Comparison of ENCODE assay signal across 24 cellular contexts in the genomic region with DNA sequence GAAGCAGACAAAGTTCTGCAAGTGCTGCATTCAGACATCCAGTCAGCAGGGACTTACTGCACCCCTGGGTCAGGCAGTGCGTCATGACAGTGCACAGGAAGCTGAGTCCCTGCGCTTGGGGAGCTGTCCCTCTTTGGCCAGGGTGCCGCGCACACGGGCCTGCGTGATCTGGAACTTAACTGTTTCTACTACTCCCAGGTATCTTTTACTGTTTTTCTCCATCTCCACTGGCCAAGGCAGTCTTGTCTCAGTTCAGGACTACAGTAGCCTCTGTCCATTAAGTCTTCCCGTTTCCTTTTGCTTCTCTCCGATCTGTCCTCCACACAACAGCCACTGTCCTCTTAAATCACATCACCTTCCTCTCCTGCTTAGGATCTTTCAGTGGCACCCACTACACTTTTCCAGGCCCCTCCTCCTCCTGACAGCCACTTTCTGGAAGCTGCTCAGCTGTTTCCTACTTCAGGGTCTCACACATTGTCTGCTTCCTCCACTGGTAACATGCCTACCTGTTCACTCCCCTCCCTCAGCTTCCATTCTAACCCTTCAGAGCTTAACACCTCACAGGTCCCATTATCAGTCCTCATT. TPM values are rescaled to one million over a fixed set of nuclear protein-coding genes. Genes with fewer than 3 reads are reported as not detected.
DNase-seq lines count a peak whose midpoint lies in the region; ATAC-seq and TF ChIP-seq lines count a peak whose summit lies in the region.
"Had no signal": no experiment of that assay in that cellular context is flagged by ENCODE, and none has a peak within 500 bp of the region (broad histone marks: within the 10 kb centered on the region; RNA-seq: fewer than 3 reads in every experiment).

No MANE protein-coding gene starts in this region.

- H3K4me1 Mint-ChIP-seq in Calu3 (ENCODE audit: low read depth, unreplicated experiment) (peaks cover 53% of the 10 kb centered on the region), nephron progenitor cell (peaks cover 23% of the 10 kb centered on the region)
- H3K4me1 Mint-ChIP-seq: activated CD4-positive, alpha-beta memory T cell treated with anti-CD3 and anti-CD28 coated beads, Interleukin-2, amount 10 ng/mL, durations not matched to agents 7 days and 5 days; activated naive CD4-positive, alpha-beta T cell treated with anti-CD3 and anti-CD28 coated beads, Interleukin-2, amount 10 ng/mL, durations not matched to agents 7 days and 5 days; immature natural killer cell; stimulated activated effector memory CD8-positive, alpha-beta T cell treated with anti-CD3 and anti-CD28 coated beads, Interleukin-12 subunit alpha, Interleukin-12 subunit beta, amount 100 ng/mL, for 72 hours had no signal

- in situ Hi-C loops in Panc1 (cut with HindIII; ENCODE audit: low pct_unique_long_range_greater_than_20kb, low sequenced_read_pairs), result no loop called here

- H3K27ac ChIP-seq in Panc1 (ENCODE audit: low read length), result peak overlapping the region; percentile 99
- H3K27ac ChIP-seq: colonic mucosa, pancreas, SJCRH30, thoracic aorta had no signal

- BruUV-seq in Calu3 (replicated peaks; lab: Mats Ljungman, UMichigan) (no TSS peak), Panc1 (replicated peaks; lab: Mats Ljungman, UMichigan) (no TSS peak)

- POLR2A ChIA-PET in Panc1 (lab: Charles Lee), result no interaction called here

- H3K27ac Mint-ChIP-seq in Calu3 (ENCODE audit: unreplicated experiment), result peak overlapping the region; percentile 35
- peak overlapping the region; percentile 6 for H3K27ac Mint-ChIP-seq in nephron progenitor cell
- H3K27ac Mint-ChIP-seq: activated CD4-positive, alpha-beta memory T cell treated with anti-CD3 and anti-CD28 coated beads, Interleukin-2, amount 10 ng/mL, durations not matched to agents 7 days and 5 days; activated naive CD4-positive, alpha-beta T cell treated with anti-CD3 and anti-CD28 coated beads, Interleukin-2, amount 10 ng/mL, durations not matched to agents 7 days and 5 days; CD4-positive, alpha-beta T cell; immature natural killer cell; stimulated activated effector memory CD8-positive, alpha-beta T cell treated with anti-CD3 and anti-CD28 coated beads, Interleukin-12 subunit alpha, Interleukin-12 subunit beta, amount 100 ng/mL, for 72 hours had no signal

- H3K9me3 Mint-ChIP-seq in Calu3 (ENCODE audit: low read depth, unreplicated experiment) (no peaks in the 10 kb centered on the region), nephron progenitor cell (no peaks in the 10 kb centered on the region)
- H3K9me3 Mint-ChIP-seq: activated CD4-positive, alpha-beta memory T cell treated with anti-CD3 and anti-CD28 coated beads, Interleukin-2, amount 10 ng/mL, durations not matched to agents 7 days and 5 days; activated naive CD4-positive, alpha-beta T cell treated with anti-CD3 and anti-CD28 coated beads, Interleukin-2, amount 10 ng/mL, durations not matched to agents 7 days and 5 days; activated T-cell treated with anti-CD3 and anti-CD28 coated beads, Interleukin-2, amount 50 U/mL, for 4 hours; CD4-positive, alpha-beta T cell; immature natural killer cell; naive B cell; stimulated activated effector memory CD8-positive, alpha-beta T cell treated with anti-CD3 and anti-CD28 coated beads, Interleukin-12 subunit alpha, Interleukin-12 subunit beta, amount 100 ng/mL, for 72 hours had no signal

- no peaks in the 10 kb centered on the region for H3K9me3 ChIP-seq in Panc1 (ENCODE audit: control insufficient read depth, insufficient read depth, low read depth, low read length)
- H3K9me3 ChIP-seq: colonic mucosa, pancreas, sigmoid colon, SJCRH30, thoracic aorta had no signal

- CTCF ChIA-PET in Calu3 (lab: Charles Lee) (no interaction called here), Panc1 (lab: Charles Lee) (no interaction called here)

- no peaks in the 10 kb centered on the region for H3K27me3 Mint-ChIP-seq in Calu3 (ENCODE audit: unreplicated experiment)
- H3K27me3 Mint-ChIP-seq in nephron progenitor cell (ENCODE audit: low read depth, poor library complexity), result no peaks in the 10 kb centered on the region
- H3K27me3 Mint-ChIP-seq: activated CD4-positive, alpha-beta memory T cell treated with anti-CD3 and anti-CD28 coated beads, Interleukin-2, amount 10 ng/mL, durations not matched to agents 7 days and 5 days; activated naive CD4-positive, alpha-beta T cell treated with anti-CD3 and anti-CD28 coated beads, Interleukin-2, amount 10 ng/mL, durations not matched to agents 7 days and 5 days; CD4-positive, alpha-beta T cell had no signal

- TF ChIP-seq CTCF in Calu3 (IDR thresholded peaks at IDR 0.05; ENCODE audit: unreplicated experiment), result no peak
- no peak for TF ChIP-seq CTCF in Panc1 (IDR thresholded peaks at IDR 0.05)
- no peak for TF ChIP-seq CTCF in epithelial cell of esophagus (IDR thresholded peaks at IDR 0.05; ENCODE audit: insufficient read depth, low read depth, low read length, missing control alignments)
- no peak for TF ChIP-seq CTCF in nephron progenitor cell (IDR thresholded peaks at IDR 0.05)

- intact Hi-C loops in Calu3 (cut with micrococcal nuclease; ENCODE audit: unreplicated experiment) (no loop called here), Panc1 (cut with micrococcal nuclease; ENCODE audit: unreplicated experiment) (no loop called here)

- H3K36me3 Mint-ChIP-seq in Calu3 (ENCODE audit: insufficient read depth, unreplicated experiment), result peaks cover 96% of the 10 kb centered on the region
- peaks cover 20% of the 10 kb centered on the region for H3K36me3 Mint-ChIP-seq in nephron progenitor cell (ENCODE audit: low read depth)
- H3K36me3 Mint-ChIP-seq: activated naive CD4-positive, alpha-beta T cell treated with anti-CD3 and anti-CD28 coated beads, Interleukin-2, amount 10 ng/mL, durations not matched to agents 7 days and 5 days; naive B cell had no signal

- no peak for DNase-seq in Calu3
- no peak for DNase-seq in Panc1 (ENCODE audit: low read depth, low spot score)
- DNase-seq in epithelial cell of esophagus (ENCODE audit: low read depth), result peak; percentile 37
- no peak for DNase-seq in nephron progenitor cell
- DNase-seq in activated naive CD4-positive, alpha-beta T cell treated with Interleukin-2 at 50 U/mL for 16 hours, result no peak
- DNase-seq in cerebellar nuclear complex (lab: John Stamatoyannopoulos, UW), result no peak
- DNase-seq: activated CD4-positive, alpha-beta memory T cell treated with anti-CD3 and anti-CD28 coated beads, Interleukin-2, amount 10 ng/mL, durations not matched to agents 7 days and 5 days; activated naive CD4-positive, alpha-beta T cell treated with anti-CD3 and anti-CD28 coated beads, Interleukin-2, amount 10 ng/mL, durations not matched to agents 7 days and 5 days; activated T-cell treated with anti-CD3 and anti-CD28 coated beads, Interleukin-2, amount 50 U/mL, for 4 hours; aorta; CD4-positive, alpha-beta T cell; colonic mucosa; immature natural killer cell; naive B cell; NCI-H187; NCI-H345; OCI-M1; sigmoid colon; SJCRH30 had no signal

- H3K36me3 ChIP-seq in Panc1 (ENCODE audit: control insufficient read depth, insufficient read depth, low read length), result peaks cover 45% of the 10 kb centered on the region
- H3K36me3 ChIP-seq: colonic mucosa had no signal

- H3K27me3 ChIP-seq in Panc1 (ENCODE audit: control insufficient read depth, insufficient read depth, low read length), result no peaks in the 10 kb centered on the region
- H3K27me3 ChIP-seq: colonic mucosa, pancreas, sigmoid colon, SJCRH30 had no signal

- H3K4me3 Mint-ChIP-seq in Calu3 (ENCODE audit: low read depth, unreplicated experiment) (peak overlapping the region; percentile 6), nephron progenitor cell (no peak overlapping the region)
- H3K4me3 Mint-ChIP-seq: activated CD4-positive, alpha-beta memory T cell treated with anti-CD3 and anti-CD28 coated beads, Interleukin-2, amount 10 ng/mL, durations not matched to agents 7 days and 5 days; activated naive CD4-positive, alpha-beta T cell treated with anti-CD3 and anti-CD28 coated beads, Interleukin-2, amount 10 ng/mL, durations not matched to agents 7 days and 5 days; activated T-cell treated with anti-CD3 and anti-CD28 coated beads, Interleukin-2, amount 50 U/mL, for 4 hours; CD4-positive, alpha-beta T cell; immature natural killer cell; stimulated activated effector memory CD8-positive, alpha-beta T cell treated with anti-CD3 and anti-CD28 coated beads, Interleukin-12 subunit alpha, Interleukin-12 subunit beta, amount 100 ng/mL, for 72 hours had no signal

- H3K4me1 ChIP-seq in Panc1 (ENCODE audit: control insufficient read depth, insufficient read depth, low read length), result peaks cover 94% of the 10 kb centered on the region

- ATAC-seq in Panc1 (peak; percentile 31), HG03196 (IDR thresholded peaks at IDR 0.05; ENCODE audit: unreplicated experiment) (no peak), GM19324 (IDR thresholded peaks at IDR 0.05; ENCODE audit: low FRiP score, unreplicated experiment) (no peak)
- ATAC-seq: activated T-cell treated with anti-CD3 and anti-CD28 coated beads, Interleukin-2, amount 50 U/mL, for 4 hours; stimulated activated effector memory CD8-positive, alpha-beta T cell treated with anti-CD3 and anti-CD28 coated beads, Interleukin-12 subunit alpha, Interleukin-12 subunit beta, amount 100 ng/mL, for 72 hours had no signal

- H3K4me3 ChIP-seq in Panc1 (ENCODE audit: low read depth in 2 of 2, low read length in 2 of 2), result peak overlapping the region in 1 of 2 experiments; percentile 25; a peak in 2 of 4 replicates
- no peak overlapping the region for H3K4me3 ChIP-seq in epithelial cell of esophagus (ENCODE audit: low read length)
- H3K4me3 ChIP-seq: colonic mucosa, pancreas, sigmoid colon, SJCRH30, thoracic aorta had no signal

RNA-seq across cellular contexts. Expression of a gene that starts 15.9 kb away (rescaled TPM):
- total RNA-seq in Calu3 (2022) (74.9 and 83.0 TPM in 2 replicates), Panc1 (2021; ENCODE audit: unreplicated experiment) (299 TPM)
- polyA plus RNA-seq in Panc1 (2012; ENCODE audit: insufficient read length), result 276 TPM

RNA-seq across cellular contexts. Expression of a gene that starts 48.7 kb away (rescaled TPM):
- 207 and 209 TPM in 2 replicates for total RNA-seq in Calu3 (2022)
- 448 TPM for total RNA-seq in Panc1 (2021; ENCODE audit: unreplicated experiment)
- polyA plus RNA-seq in Panc1 (2012; ENCODE audit: insufficient read length), result 436 TPM
